ENCODE assay signal across 20 cellular contexts in the genomic region with DNA sequence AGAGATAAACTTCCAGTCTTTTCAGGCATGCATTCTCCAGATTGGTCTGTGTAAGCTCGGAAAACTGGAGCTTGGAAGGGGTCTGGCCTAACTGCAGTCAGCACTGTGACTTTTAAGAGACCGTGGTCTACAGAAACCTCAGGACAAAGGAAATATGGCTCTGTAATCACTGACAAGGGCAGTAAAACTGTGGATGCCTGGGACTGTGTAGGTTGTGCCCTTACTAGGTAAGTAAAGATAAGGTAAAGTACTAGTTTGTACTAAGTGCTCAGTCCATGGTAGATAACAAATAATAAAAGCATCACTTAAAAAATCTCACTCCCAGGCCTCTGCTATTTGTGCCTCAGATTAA.
DNase-seq lines count a peak whose midpoint lies in the region; ATAC-seq and TF ChIP-seq lines count a peak whose summit lies in the region.
"Had no signal": no experiment of that assay in that cellular context is flagged by ENCODE, and none has a peak within 500 bp of the region (broad histone marks: within the 10 kb centered on the region; RNA-seq: fewer than 3 reads in every experiment).

No MANE protein-coding gene starts in this region.

- CTCF ChIA-PET in activated naive CD4-positive, alpha-beta T cell treated with anti-CD3 and anti-CD28 coated beads, Interleukin-2, amount 10 ng/mL, durations not matched to agents 7 days and 5 days (lab: Charles Lee), result interaction anchor here (0.6 to 3.6 kb wide), 27 partner anchors 9 to 681 kb away, joined by 3 to 21 read pairs (median 4); no protein-coding TSS in a partner anchor

- H3K18ac ChIP-seq in mesendoderm (ENCODE audit: low read length), result peak overlapping the region; percentile 23

- H3K27ac ChIP-seq in left ventricle myocardium inferior (replicated peaks) (no peak overlapping the region), mesendoderm (ENCODE audit: low read depth, low read length) (peak overlapping the region; percentile 20)
- H3K27ac ChIP-seq: parathyroid adenoma, sigmoid colon, transverse colon, VCaP had no signal

- H4K5ac ChIP-seq in mesendoderm (ENCODE audit: low read length), result no peak overlapping the region

- H3K9me3 ChIP-seq in left ventricle myocardium inferior (replicated peaks), result no peaks in the 10 kb centered on the region
- H3K9me3 ChIP-seq: sigmoid colon, stomach, transverse colon had no signal

- H2BK120ac ChIP-seq in mesendoderm (ENCODE audit: low read depth, low read length), result no peak overlapping the region

- H2AK5ac ChIP-seq in mesendoderm (ENCODE audit: low read length), result no peak overlapping the region

- intact Hi-C loops in left ventricle myocardium inferior (cut with micrococcal nuclease), result no loop called here
- intact Hi-C loops in cardiac septum (cut with DNase I), result loop anchor here (10.0 kb wide), 1 partner anchor 195 kb away; the partner anchor contains the start of gene SPATA7

- H3K27me3 ChIP-seq in left ventricle myocardium inferior (ENCODE audit: low read depth) (peaks cover 51% of the 10 kb centered on the region), mesendoderm (ENCODE audit: insufficient read depth, low read length, poor library complexity) (no peaks in the 10 kb centered on the region)

- no peak overlapping the region for H3K27ac Mint-ChIP-seq in activated naive CD4-positive, alpha-beta T cell treated with anti-CD3 and anti-CD28 coated beads, Interleukin-2, amount 10 ng/mL, durations not matched to agents 7 days and 5 days
- H3K27ac Mint-ChIP-seq: activated CD4-positive, alpha-beta T cell treated with anti-CD3 and anti-CD28 coated beads, Interleukin-2, amount 10 ng/mL, durations not matched to agents 7 days and 5 days; activated naive CD4-positive, alpha-beta T cell treated with anti-CD3 and anti-CD28 coated beads, Interleukin-2, amount 50 U/mL, for 72 hours; mesothelial cell of epicardium; natural killer cell; T-helper 2 cell treated with Interferon-gamma antibody and Interleukin-4, amounts not matched to agents 5 μg/mL and 100 μg/mL, for 36 hours had no signal

- H3K4me1 ChIP-seq in left ventricle myocardium inferior (peaks cover 14% of the 10 kb centered on the region), mesendoderm (ENCODE audit: control insufficient read depth, low read depth, low read length) (peaks cover 4% of the 10 kb centered on the region)
- H3K4me1 ChIP-seq: parathyroid adenoma had no signal

- peaks cover 19% of the 10 kb centered on the region for H3K27me3 Mint-ChIP-seq in activated naive CD4-positive, alpha-beta T cell treated with anti-CD3 and anti-CD28 coated beads, Interleukin-2, amount 10 ng/mL, durations not matched to agents 7 days and 5 days

- H3K79me1 ChIP-seq in mesendoderm (ENCODE audit: low read length), result no peaks in the 10 kb centered on the region

- peaks cover 4% of the 10 kb centered on the region for H3K4me1 Mint-ChIP-seq in activated naive CD4-positive, alpha-beta T cell treated with anti-CD3 and anti-CD28 coated beads, Interleukin-2, amount 10 ng/mL, durations not matched to agents 7 days and 5 days

- TF ChIP-seq CTCF in left ventricle myocardium inferior (IDR thresholded peaks at IDR 0.05; ENCODE audit: borderline replicate concordance), result no peak

- no peak overlapping the region for H3K4me2 ChIP-seq in mesendoderm (ENCODE audit: low read length)

- no peak for ATAC-seq in GM19463 (IDR thresholded peaks at IDR 0.05; ENCODE audit: unreplicated experiment)

- no peaks in the 10 kb centered on the region for H3K79me2 ChIP-seq in mesendoderm (ENCODE audit: control insufficient read depth, insufficient read depth, low read length)
- H3K79me2 ChIP-seq: parathyroid adenoma had no signal

- WGBS in mesendoderm (ENCODE audit: extremely low coverage, insufficient coverage, low lambda C conversion rate), result no CpG with 5 or more reads among the region's 2 CpGs

- H3K4me3 Mint-ChIP-seq in activated naive CD4-positive, alpha-beta T cell treated with anti-CD3 and anti-CD28 coated beads, Interleukin-2, amount 10 ng/mL, durations not matched to agents 7 days and 5 days, result no peak overlapping the region
- H3K4me3 Mint-ChIP-seq: activated CD4-positive, alpha-beta T cell treated with anti-CD3 and anti-CD28 coated beads, Interleukin-2, amount 10 ng/mL, durations not matched to agents 7 days and 5 days had no signal

- H2BK15ac ChIP-seq in mesendoderm (replicated peaks; ENCODE audit: low read depth), result no peak overlapping the region

- H3K9ac ChIP-seq in mesendoderm (ENCODE audit: low read length), result peak overlapping the region; percentile 1
- H3K9ac ChIP-seq: parathyroid adenoma had no signal

- H3K9me3 Mint-ChIP-seq in activated naive CD4-positive, alpha-beta T cell treated with anti-CD3 and anti-CD28 coated beads, Interleukin-2, amount 10 ng/mL, durations not matched to agents 7 days and 5 days, result no peaks in the 10 kb centered on the region
- H3K9me3 Mint-ChIP-seq: activated CD4-positive, alpha-beta T cell treated with anti-CD3 and anti-CD28 coated beads, Interleukin-2, amount 10 ng/mL, durations not matched to agents 7 days and 5 days; activated naive CD4-positive, alpha-beta T cell treated with anti-CD3 and anti-CD28 coated beads, Interleukin-2, amount 50 U/mL, for 72 hours; central memory CD8-positive, alpha-beta T cell; H9; mesothelial cell of epicardium; natural killer cell; T-helper 2 cell treated with Interferon-gamma antibody and Interleukin-4, amounts not matched to agents 5 μg/mL and 100 μg/mL, for 36 hours had no signal

- no peak overlapping the region for H3K4ac ChIP-seq in mesendoderm (ENCODE audit: low read depth, low read length)

- H3K56ac ChIP-seq in mesendoderm (ENCODE audit: low read length), result peak overlapping the region; percentile 63

- no peak overlapping the region for H4K8ac ChIP-seq in mesendoderm (ENCODE audit: low read depth, low read length)

- DNase-seq in left ventricle myocardium inferior (no peak), cardiac septum (ENCODE audit: low spot score) (no peak), ecto neural progenitor cell (ENCODE audit: low spot score) (peak; percentile 29), mesendoderm (no peak), NCI-H2029 (lab: John Stamatoyannopoulos, UW) (no peak), T-helper 2 cell (no peak)
- DNase-seq in activated naive CD4-positive, alpha-beta T cell treated with anti-CD3 and anti-CD28 coated beads, Interleukin-2, amount 10 ng/mL, durations not matched to agents 7 days and 5 days, result no peak
- DNase-seq: natural killer cell had no signal

- H3K36me3 Mint-ChIP-seq in activated naive CD4-positive, alpha-beta T cell treated with anti-CD3 and anti-CD28 coated beads, Interleukin-2, amount 10 ng/mL, durations not matched to agents 7 days and 5 days, result no peaks in the 10 kb centered on the region
- H3K36me3 Mint-ChIP-seq: activated naive CD4-positive, alpha-beta T cell treated with anti-CD3 and anti-CD28 coated beads, Interleukin-2, amount 50 U/mL, for 72 hours; mesothelial cell of epicardium; natural killer cell had no signal

- H2BK5ac ChIP-seq in mesendoderm (ENCODE audit: low read length), result no peak overlapping the region

- H3K23ac ChIP-seq in mesendoderm (ENCODE audit: low read length), result no peak overlapping the region

- H3K4me3 ChIP-seq in left ventricle myocardium inferior, result peak overlapping the region; percentile 45
- no peak overlapping the region for H3K4me3 ChIP-seq in mesendoderm (ENCODE audit: low read length)

- no peaks in the 10 kb centered on the region for H3K36me3 ChIP-seq in left ventricle myocardium inferior
- H3K36me3 ChIP-seq in mesendoderm (ENCODE audit: control insufficient read depth, insufficient read depth, low read length), result no peaks in the 10 kb centered on the region
- H3K36me3 ChIP-seq: sigmoid colon, stomach, transverse colon had no signal
